Comparison of ENCODE assay signal across 8 cellular contexts in genomic region chr2:57516740-57517340, GRCh38.
A peak's percentile ranks its signal among the peaks of the same experiment; 100 is the strongest.
DNase-seq lines count a peak whose midpoint lies in the region; ATAC-seq and TF ChIP-seq lines count a peak whose summit lies in the region.

No MANE protein-coding gene starts in this region.

- no peak overlapping the region for H2AFZ ChIP-seq in GM23338

- H3K4me3 ChIP-seq in GM23338 (no peak overlapping the region), prostate gland (no peak overlapping the region), lower leg skin (ENCODE audit: low read depth, poor library complexity, severe bottlenecking) (no peak overlapping the region)

- 8% methylated on average over 6 of the region's 6 CpGs for WGBS in prostate gland
- WGBS in lower leg skin, 2 donors, result 11 to 14% methylated on average over 6 of the region's 6 CpGs

- no peak overlapping the region for H3K27ac Mint-ChIP-seq in GM23338

- 0 out of 3 replicates have a peak, but pooled peaks have one; percentile 28 for ATAC-seq in GM23338

- H3K4me1 Mint-ChIP-seq in GM23338, result peaks cover 3% of the 10 kb centered on the region; the same call in 2 of the 3 replicates

- intact Hi-C loops in prostate gland (cut with DNase I) (loop anchor here (5.0 kb wide), 1 partner anchor 1335 kb away; the partner anchor contains the start of gene CCDC85A), lower leg skin (cut with DNase I; ENCODE audit: low total_unique reads) (loop anchor here (10.0 kb wide), 1 partner anchor 1332 kb away; the partner anchor contains the start of gene CCDC85A)

- H3K79me2 ChIP-seq in GM23338 (replicated peaks; ENCODE audit: insufficient read depth), result no peaks in the 10 kb centered on the region

- no peaks in the 10 kb centered on the region for H3K9me3 ChIP-seq in prostate gland

- TF ChIP-seq CTCF in GM23338 (conservative IDR thresholded peaks at IDR 0.05; ENCODE audit: low read depth in 2 of 2), result peak; percentile 59 to 75
- peak; percentile 35 to 70 (median 69) for TF ChIP-seq CTCF in prostate gland (IDR thresholded peaks at IDR 0.05)
- no peak for TF ChIP-seq CTCF in lower leg skin (IDR thresholded peaks at IDR 0.05)

- H3K27me3 Mint-ChIP-seq in GM23338 (ENCODE audit: insufficient read depth, low read depth, poor library complexity), result peaks cover 2% of the 10 kb centered on the region

- H3F3A ChIP-seq in GM23338 (replicated peaks; ENCODE audit: low read depth), result no peaks in the 10 kb centered on the region

- H3K9me2 ChIP-seq in GM23338 (ENCODE audit: insufficient read depth), result no peaks in the 10 kb centered on the region

- H3K4me3 Mint-ChIP-seq in GM23338, result no peak overlapping the region

- no peaks in the 10 kb centered on the region for H3K36me3 ChIP-seq in GM23338 (ENCODE audit: insufficient read depth)
- no peaks in the 10 kb centered on the region for H3K36me3 ChIP-seq in prostate gland

- H4K20me1 ChIP-seq in GM23338 (replicated peaks; ENCODE audit: insufficient read depth), result no peaks in the 10 kb centered on the region

- H3K36me3 Mint-ChIP-seq in GM23338 (ENCODE audit: low read depth), result no peaks in the 10 kb centered on the region

- H3K27me3 ChIP-seq in GM23338 (ENCODE audit: insufficient read depth) (no peaks in the 10 kb centered on the region), prostate gland (replicated peaks; ENCODE audit: insufficient read depth) (no peaks in the 10 kb centered on the region)

- H3K27ac ChIP-seq in GM23338 (ENCODE audit: low read depth) (no peak overlapping the region), prostate gland (no peak overlapping the region)

- peak; percentile 87 for DNase-seq in NCI-H510A treated with DMSO at 0.1 percent for 48 hours (lab: John Stamatoyannopoulos, UW)
- no peak for DNase-seq in NCI-H510A (lab: John Stamatoyannopoulos, UW)
- DNase-seq in GM23338 (ENCODE audit: low spot score), result peak; percentile 73
- DNase-seq in KG1 (lab: John Stamatoyannopoulos, UW), result peak; percentile 24
- DNase-seq in RPMI7951 (ENCODE audit: low read depth), result peak; percentile 47
- peak; percentile 29 for DNase-seq in fibroblast of gingiva (ENCODE audit: low read depth)
- DNase-seq in prostate gland (ENCODE audit: low spot score), result no peak
- no peak for DNase-seq in lower leg skin (ENCODE audit: low spot score in 2 of 2)

- no peak overlapping the region for H3K4me2 ChIP-seq in GM23338

- no peaks in the 10 kb centered on the region for H3K9me3 Mint-ChIP-seq in GM23338

- H3K4me1 ChIP-seq in GM23338 (ENCODE audit: insufficient read depth), result 0 out of 2 replicates have a peak, but pooled peaks cover 5% of the 10 kb centered on the region
- no peaks in the 10 kb centered on the region for H3K4me1 ChIP-seq in prostate gland (replicated peaks)

- no peak for TF ChIP-seq POLR2A in prostate gland (IDR thresholded peaks at IDR 0.05)
- TF ChIP-seq POLR2A in lower leg skin (IDR thresholded peaks at IDR 0.05), result no peak

TF ChIP-seq in GM23338, 12 proteins besides CTCF, POLR2A, EP300 and RAD21:
- TF ChIP-seq ZNF331 (CRISPR knock-in tag; IDR thresholded peaks at IDR 0.05; ENCODE audit: low read depth), result no peak
- no peak for TF ChIP-seq EZH2 (IDR thresholded peaks at IDR 0.05; ENCODE audit: low read depth, unreplicated experiment)
- no peak for TF ChIP-seq STAT1 (IDR thresholded peaks at IDR 0.05; ENCODE audit: unreplicated experiment)
- TF ChIP-seq ZNF114 (CRISPR knock-in tag; IDR thresholded peaks at IDR 0.05), result no peak
- no peak for TF ChIP-seq EZH2phosphoT487 (IDR thresholded peaks at IDR 0.05; ENCODE audit: unreplicated experiment)
- TF ChIP-seq NANOG (IDR thresholded peaks at IDR 0.05; ENCODE audit: borderline replicate concordance), result no peak

Comparison
In these comparisons a context has a peak if more than half of its experiments do, and no peak if none do; other contexts are left out.
1. DNase-seq: peak in NCI-H510A treated with DMSO at 0.1 percent for 48 hours (single experiment), GM23338 (single experiment), KG1 (single experiment), RPMI7951 (single experiment) and fibroblast of gingiva (single experiment); none in NCI-H510A (single experiment), prostate gland (single experiment) and lower leg skin (0 of 2).
2. CTCF ChIP-seq: peak in GM23338 (2 of 2) and prostate gland (4 of 4); none in lower leg skin (0 of 3).